ENCODE assay signal across 13 cellular contexts in genomic region chr10:78996449-78997129, GRCh38.
A peak's percentile ranks its signal among the peaks of the same experiment; 100 is the strongest.
DNase-seq lines count a peak whose midpoint lies in the region; ATAC-seq and TF ChIP-seq lines count a peak whose summit lies in the region.
"Had no signal": no experiment of that assay in that cellular context is flagged by ENCODE, and none has a peak within 500 bp of the region (broad histone marks: within the 10 kb centered on the region; RNA-seq: fewer than 3 reads in every experiment).

No MANE protein-coding gene starts in this region.

- H3K27ac ChIP-seq in OCI-LY7 (ENCODE audit: low read depth, low read length, poor library complexity, severe bottlenecking) = no peak overlapping the region
- peak overlapping the region; percentile 59 for H3K27ac ChIP-seq in psoas muscle

- CTCF ChIA-PET in Caco-2 (lab: Charles Lee) = no interaction called here
- CTCF ChIA-PET in OCI-LY7 (lab: Charles Lee; ENCODE audit: unreplicated experiment) = interaction anchor here (0.6 to 1.0 kb wide), 5 partner anchors 16 to 1193 kb away, joined by 4 to 10 read pairs (median 6); no protein-coding TSS in a partner anchor

- peak overlapping the region; percentile 82 for H3K4me2 ChIP-seq in OCI-LY7 (ENCODE audit: low read length)

- intact Hi-C loops in Caco-2 (cut with micrococcal nuclease; ENCODE audit: unreplicated experiment) (no loop called here), OCI-LY7 (cut with micrococcal nuclease; ENCODE audit: unreplicated experiment) (no loop called here), psoas muscle (cut with DNase I) (no loop called here)

- DNase-seq in Caco-2 (no peak), OCI-LY7 (ENCODE audit: low spot score) (peak; percentile 38), glutamatergic neuron (no peak), psoas muscle (peak in 1 of 2 donors; percentile 41), DMS 273 treated with DMSO at 0.1 percent for 48 hours (lab: John Stamatoyannopoulos, UW) (no peak), DMS53 (lab: John Stamatoyannopoulos, UW) (no peak)
- DNase-seq: ACHN; CD8-positive, alpha-beta T cell; MM.1S; NCI-H1105 treated with DMSO at 0.1 percent for 48 hours; NCI-H187 treated with DMSO at 0.1 percent for 48 hours; NCI-H2171 had no signal

- peak overlapping the region; percentile 77; the same call in 1 of the 2 replicates for H2AFZ ChIP-seq in OCI-LY7 (ENCODE audit: low read length)

- no TSS peak for BruUV-seq in Caco-2 (replicated peaks; lab: Mats Ljungman, UMichigan)
- no TSS peak for BruUV-seq in OCI-LY7 (replicated peaks; lab: Mats Ljungman, UMichigan)

- H3K36me3 Mint-ChIP-seq in Caco-2 (ENCODE audit: insufficient read depth, unreplicated experiment) = no peaks in the 10 kb centered on the region
- H3K36me3 Mint-ChIP-seq in glutamatergic neuron (ENCODE audit: unreplicated experiment) = no peaks in the 10 kb centered on the region
- H3K36me3 Mint-ChIP-seq: CD8-positive, alpha-beta T cell had no signal

- H3K4me1 Mint-ChIP-seq in Caco-2 (ENCODE audit: low read depth, unreplicated experiment) (no peaks in the 10 kb centered on the region), glutamatergic neuron (ENCODE audit: low read depth, unreplicated experiment) (peaks cover 26% of the 10 kb centered on the region)

- 83 to 92% (median 84%) methylated on average over 12 of the region's 12 CpGs for WGBS in psoas muscle, 3 donors

- H3K4me3 ChIP-seq in Caco-2 (ENCODE audit: low read depth, low read length) (no peak overlapping the region), OCI-LY7 (ENCODE audit: low read depth, low read length, poor library complexity, severe bottlenecking) (peak overlapping the region; percentile 46), psoas muscle (no peak overlapping the region)

- no peak overlapping the region for H3K4me3 Mint-ChIP-seq in Caco-2 (ENCODE audit: unreplicated experiment)
- H3K4me3 Mint-ChIP-seq in glutamatergic neuron (ENCODE audit: unreplicated experiment) = peak overlapping the region; percentile 56
- H3K4me3 Mint-ChIP-seq: CD8-positive, alpha-beta T cell had no signal

- H3K27ac Mint-ChIP-seq in Caco-2 (ENCODE audit: unreplicated experiment) (peak overlapping the region; percentile 51), glutamatergic neuron (ENCODE audit: unreplicated experiment) (peak overlapping the region; percentile 79)
- H3K27ac Mint-ChIP-seq: CD8-positive, alpha-beta T cell had no signal

- no peaks in the 10 kb centered on the region for H3K4me1 ChIP-seq in Caco-2
- H3K4me1 ChIP-seq in OCI-LY7 (ENCODE audit: insufficient read depth, low read length, poor library complexity, severe bottlenecking) = peaks cover 55% of the 10 kb centered on the region
- peaks cover 15% of the 10 kb centered on the region for H3K4me1 ChIP-seq in psoas muscle

- ATAC-seq in psoas muscle (no peak), GM21619 (IDR thresholded peaks at IDR 0.05; ENCODE audit: unreplicated experiment) (no peak)
- ATAC-seq: CD8-positive, alpha-beta T cell had no signal

- POLR2A ChIA-PET in Caco-2 (lab: Charles Lee) = no interaction called here
- POLR2A ChIA-PET in OCI-LY7 (lab: Charles Lee) = no interaction called here

- H3K9me2 ChIP-seq in OCI-LY7 (ENCODE audit: insufficient read depth, low read length) = no peaks in the 10 kb centered on the region

- H4K20me1 ChIP-seq in OCI-LY7 (ENCODE audit: insufficient read depth, low read length) = no peaks in the 10 kb centered on the region

- no peaks in the 10 kb centered on the region for H3K36me3 ChIP-seq in Caco-2 (ENCODE audit: control insufficient read depth, insufficient read depth, low read length)
- no peaks in the 10 kb centered on the region for H3K36me3 ChIP-seq in OCI-LY7 (ENCODE audit: insufficient read depth, low read length)
- H3K36me3 ChIP-seq in psoas muscle (ENCODE audit: insufficient read depth in 1 of 2, low read depth in 1 of 2) = no peaks in the 10 kb centered on the region

- TF ChIP-seq CTCF in Caco-2 (IDR thresholded peaks at IDR 0.05; ENCODE audit: insufficient read depth in 1 of 2, low read depth in 1 of 2, low read length in 1 of 2, severe bottlenecking in 1 of 2, unreplicated experiment in 1 of 2) (no peak), OCI-LY7 (conservative IDR thresholded peaks at IDR 0.05; ENCODE audit: low read length) (no peak), glutamatergic neuron (IDR thresholded peaks at IDR 0.05; ENCODE audit: partially characterized antibody, unreplicated experiment) (no peak), psoas muscle (IDR thresholded peaks at IDR 0.05) (no peak)

- no peaks in the 10 kb centered on the region for H3K9me3 ChIP-seq in Caco-2
- no peaks in the 10 kb centered on the region for H3K9me3 ChIP-seq in OCI-LY7 (ENCODE audit: low read length)
- no peaks in the 10 kb centered on the region for H3K9me3 ChIP-seq in psoas muscle

- H3K27me3 ChIP-seq in Caco-2 (replicated peaks; ENCODE audit: control insufficient read depth, insufficient read depth, low read length) = no peaks in the 10 kb centered on the region
- no peaks in the 10 kb centered on the region for H3K27me3 ChIP-seq in psoas muscle (ENCODE audit: insufficient read depth in 3 of 3, low read length in 2 of 3)

- no peaks in the 10 kb centered on the region for H3K79me2 ChIP-seq in OCI-LY7 (ENCODE audit: insufficient read depth, low read depth, low read length)

- H3K27me3 Mint-ChIP-seq in Caco-2 (ENCODE audit: insufficient read depth, unreplicated experiment) (no peaks in the 10 kb centered on the region), glutamatergic neuron (ENCODE audit: unreplicated experiment) (peaks cover 11% of the 10 kb centered on the region)

- no peaks in the 10 kb centered on the region for H3K9me3 Mint-ChIP-seq in Caco-2 (ENCODE audit: unreplicated experiment)
- H3K9me3 Mint-ChIP-seq in glutamatergic neuron (ENCODE audit: unreplicated experiment) = peaks cover 2% of the 10 kb centered on the region
- H3K9me3 Mint-ChIP-seq: CD8-positive, alpha-beta T cell had no signal
